2 cellular contexts compared by ENCODE assay signal in genomic region chrX:18676470-18676869, GRCh38.
TF ChIP-seq lines count a peak whose summit lies in the region.

No MANE protein-coding gene starts in this region.

TF ChIP-seq in HepG2, 621 proteins besides CTCF, POLR2A, EP300 and RAD21 (continued from another document):
- peak; percentile 32; the same call in 1 of the 2 replicates for TF ChIP-seq TFAP4 (IDR thresholded peaks at IDR 0.05; ENCODE audit: borderline replicate concordance, low read depth)

TF ChIP-seq in SK-N-SH treated with all-trans-retinoic acid at 6 μM for 48 hours, 23 proteins besides CTCF, POLR2A, EP300 and RAD21 (continued from another document):
- no peak for TF ChIP-seq TSHZ2 (CRISPR knock-in tag; IDR thresholded peaks at IDR 0.05)
- no peak for TF ChIP-seq ZNF8 (CRISPR knock-in tag; IDR thresholded peaks at IDR 0.05)
- TF ChIP-seq ZC3H10 (CRISPR knock-in tag; IDR thresholded peaks at IDR 0.05), result no peak
- no peak for TF ChIP-seq ARNTL (CRISPR knock-in tag; IDR thresholded peaks at IDR 0.05; ENCODE audit: borderline replicate concordance, low read depth)
- no peak for TF ChIP-seq SNAI2 (CRISPR knock-in tag; IDR thresholded peaks at IDR 0.05)
- no peak for TF ChIP-seq ZNF565 (CRISPR knock-in tag; conservative IDR thresholded peaks at IDR 0.05; ENCODE audit: low read depth)
- TF ChIP-seq ZFP3 (CRISPR knock-in tag; IDR thresholded peaks at IDR 0.05), result no peak
- TF ChIP-seq CREB5 (CRISPR knock-in tag; IDR thresholded peaks at IDR 0.05; ENCODE audit: low read depth), result no peak
- TF ChIP-seq PPARA (CRISPR knock-in tag; IDR thresholded peaks at IDR 0.05; ENCODE audit: borderline replicate concordance), result no peak
- TF ChIP-seq POU6F1 (CRISPR knock-in tag; IDR thresholded peaks at IDR 0.05; ENCODE audit: borderline replicate concordance, low read depth), result no peak
- TF ChIP-seq TCF4 (CRISPR knock-in tag; IDR thresholded peaks at IDR 0.05; ENCODE audit: borderline replicate concordance), result no peak
- TF ChIP-seq OSR1 (CRISPR knock-in tag; IDR thresholded peaks at IDR 0.05), result no peak
- TF ChIP-seq RARB (CRISPR knock-in tag; IDR thresholded peaks at IDR 0.05), result no peak
- TF ChIP-seq ZNF70 (CRISPR knock-in tag; IDR thresholded peaks at IDR 0.05), result no peak
- no peak for TF ChIP-seq TOX (CRISPR knock-in tag; IDR thresholded peaks at IDR 0.05; ENCODE audit: borderline replicate concordance)
- TF ChIP-seq GLIS3 (CRISPR knock-in tag; IDR thresholded peaks at IDR 0.05), result no peak
TF ChIP-seq in SK-N-SH treated with all-trans-retinoic acid at 6 μM for 48 hours: peak in this region for 0.
